In genomic region chr12:98232753-98233385, GRCh38 we compare ENCODE assay signal across 17 cellular contexts.
A peak's percentile ranks its signal among the peaks of the same experiment; 100 is the strongest.
DNase-seq lines count a peak whose midpoint lies in the region; ATAC-seq, FAIRE-seq and TF ChIP-seq lines count a peak whose summit lies in the region.
"Had no signal": no experiment of that assay in that cellular context is flagged by ENCODE, and none has a peak within 500 bp of the region (broad histone marks: within the 10 kb centered on the region; RNA-seq: fewer than 3 reads in every experiment).

No MANE protein-coding gene starts in this region.

- peaks cover 7% of the 10 kb centered on the region for H3K27me3 Mint-ChIP-seq in GM23338 (ENCODE audit: insufficient read depth, low read depth, poor library complexity)

- no peak for TF ChIP-seq POLR2A in spleen (IDR thresholded peaks at IDR 0.05)

- H3K27me3 ChIP-seq in GM23338 (ENCODE audit: insufficient read depth) = no peaks in the 10 kb centered on the region
- H3K27me3 ChIP-seq in pancreas = no peaks in the 10 kb centered on the region
- no peaks in the 10 kb centered on the region for H3K27me3 ChIP-seq in MM.1S (replicated peaks; ENCODE audit: insufficient read depth, low read length)
- H3K27me3 ChIP-seq in spleen (replicated peaks in 1 of 7) = no peaks in the 10 kb centered on the region

- H3K4me3 ChIP-seq in GM23338 (no peak overlapping the region), astrocyte of the cerebellum (ENCODE audit: low read depth, low read length) (no peak overlapping the region), pancreas (no peak overlapping the region), MM.1S (ENCODE audit: low read length) (no peak overlapping the region), spleen (no peak overlapping the region)
- H3K4me3 ChIP-seq: A549 had no signal

- no peaks in the 10 kb centered on the region for H3K36me3 Mint-ChIP-seq in GM23338 (ENCODE audit: low read depth)

- H3K9me3 ChIP-seq in pancreas = no peaks in the 10 kb centered on the region
- H3K9me3 ChIP-seq in MM.1S (replicated peaks; ENCODE audit: insufficient read depth, low read length) = no peaks in the 10 kb centered on the region
- peaks cover 0 to 9% (median 4%) of the 10 kb centered on the region in 8 donors for H3K9me3 ChIP-seq in spleen
- H3K9me3 ChIP-seq: A549, Caco-2 had no signal

- H3K4me3 Mint-ChIP-seq in GM23338 = no peak overlapping the region
- H3K4me3 Mint-ChIP-seq: CD4-positive, alpha-beta T cell had no signal

- H3K9ac ChIP-seq in MM.1S (ENCODE audit: low read length) = no peak overlapping the region

- H3F3A ChIP-seq in GM23338 (replicated peaks; ENCODE audit: low read depth) (no peaks in the 10 kb centered on the region), MM.1S (ENCODE audit: insufficient read depth, low read length) (no peaks in the 10 kb centered on the region)

- in situ Hi-C loops in astrocyte of the cerebellum (cut with HindIII; ENCODE audit: low sequenced_read_pairs) = no loop called here

- ATAC-seq in GM23338 (no peak), left lobe of liver (peak; percentile 24), pancreas (peak; percentile 13 to 76 (median 36)), HG03135 (IDR thresholded peaks at IDR 0.05; ENCODE audit: unreplicated experiment) (no peak)
- ATAC-seq: A549 had no signal

- H2AFZ ChIP-seq in GM23338 = 0 out of 2 replicates have a peak overlapping the region, but pooled peaks have one; percentile 35
- H2AFZ ChIP-seq in MM.1S (ENCODE audit: low read length) = no peak overlapping the region

- FAIRE-seq in pancreas (lab: Jason Lieb, UNC) = no peak
- FAIRE-seq: A549, D721Med, GM12892 had no signal

- 29 to 30% methylated on average over 3 of the region's 3 CpGs for WGBS in pancreas, 2 donors
- WGBS in spleen, 5 donors = 79 to 89% (median 80%) methylated on average over 3 of the region's 3 CpGs

- H3K79me2 ChIP-seq in GM23338 (replicated peaks; ENCODE audit: insufficient read depth) (no peaks in the 10 kb centered on the region), MM.1S (ENCODE audit: low read length) (no peaks in the 10 kb centered on the region)

- no peaks in the 10 kb centered on the region for H3K9me3 Mint-ChIP-seq in GM23338

- H4K20me1 ChIP-seq in GM23338 (replicated peaks; ENCODE audit: insufficient read depth) (no peaks in the 10 kb centered on the region), MM.1S (ENCODE audit: insufficient read depth, low read length) (no peaks in the 10 kb centered on the region)

- intact Hi-C loops in pancreas (cut with DNase I) = no loop called here
- intact Hi-C loops in spleen (cut with DNase I; ENCODE audit: low total_unique reads) = no loop called here

- no peaks in the 10 kb centered on the region for H3K36me3 ChIP-seq in GM23338 (ENCODE audit: insufficient read depth)
- no peaks in the 10 kb centered on the region for H3K36me3 ChIP-seq in pancreas
- H3K36me3 ChIP-seq in MM.1S (replicated peaks; ENCODE audit: insufficient read depth, low read length) = no peaks in the 10 kb centered on the region
- no peaks in the 10 kb centered on the region for H3K36me3 ChIP-seq in spleen

- H3K4me2 ChIP-seq in GM23338 = no peak overlapping the region
- no peak overlapping the region for H3K4me2 ChIP-seq in MM.1S (ENCODE audit: low read depth, low read length)
- H3K4me2 ChIP-seq: A549 had no signal

- H3K27ac ChIP-seq in GM23338 (ENCODE audit: low read depth) = no peak overlapping the region
- peak overlapping the region in 1 of 4 donors; percentile 4 for H3K27ac ChIP-seq in pancreas
- H3K27ac ChIP-seq in MM.1S (ENCODE audit: low read length) = no peak overlapping the region
- H3K27ac ChIP-seq in spleen = no peak overlapping the region
- H3K27ac ChIP-seq: 22Rv1, A549, C4-2B had no signal

- no peak for TF ChIP-seq CTCF in GM23338 (conservative IDR thresholded peaks at IDR 0.05; ENCODE audit: low read depth in 2 of 2)
- TF ChIP-seq CTCF in astrocyte of the cerebellum (IDR thresholded peaks at IDR 0.05; ENCODE audit: low read depth, low read length, missing control alignments) = no peak
- TF ChIP-seq CTCF in pancreas (IDR thresholded peaks at IDR 0.05) = no peak
- TF ChIP-seq CTCF in MM.1S (IDR thresholded peaks at IDR 0.05; ENCODE audit: low read length) = no peak
- no peak for TF ChIP-seq CTCF in spleen (IDR thresholded peaks at IDR 0.05 in 8 of 11, conservative IDR thresholded peaks at IDR 0.05 in 3 of 11)

- DNase-seq in GM23338 (ENCODE audit: low spot score) (no peak), astrocyte of the cerebellum (ENCODE audit: low read depth) (peak; percentile 72), left lobe of liver (ENCODE audit: low spot score) (no peak), pancreas (no peak), MM.1S (no peak), spleen (no peak), ecto neural progenitor cell (ENCODE audit: low spot score) (no peak)
- DNase-seq: AML-193; Caco-2; CD4-positive, alpha-beta T cell; HCEC 1CT had no signal

- no peak overlapping the region for H3K27ac Mint-ChIP-seq in GM23338
- H3K27ac Mint-ChIP-seq: CD4-positive, alpha-beta T cell had no signal

- no peaks in the 10 kb centered on the region for H3K9me2 ChIP-seq in GM23338 (ENCODE audit: insufficient read depth)
- no peaks in the 10 kb centered on the region for H3K9me2 ChIP-seq in MM.1S (replicated peaks; ENCODE audit: insufficient read depth, low read length)

- H3K4me1 ChIP-seq in GM23338 (ENCODE audit: insufficient read depth) (no peaks in the 10 kb centered on the region), pancreas (peaks cover 0 to 4% (median 0%) of the 10 kb centered on the region in 3 donors), MM.1S (ENCODE audit: low read length) (no peaks in the 10 kb centered on the region), spleen (no peaks in the 10 kb centered on the region)
- H3K4me1 ChIP-seq: A549, Caco-2 had no signal

- H3K4me1 Mint-ChIP-seq in GM23338 = peaks cover 4% of the 10 kb centered on the region; the same call in 1 of the 3 replicates

TF ChIP-seq in GM23338, 12 proteins besides CTCF, POLR2A, EP300 and RAD21 (continues in another document):
- TF ChIP-seq EZH2phosphoT487 (IDR thresholded peaks at IDR 0.05; ENCODE audit: unreplicated experiment) (no peak), STAT1 (IDR thresholded peaks at IDR 0.05; ENCODE audit: unreplicated experiment) (no peak), NANOG (IDR thresholded peaks at IDR 0.05; ENCODE audit: borderline replicate concordance) (no peak), EZH2 (IDR thresholded peaks at IDR 0.05; ENCODE audit: low read depth, unreplicated experiment) (no peak), ETS1 (IDR thresholded peaks at IDR 0.05) (no peak), ZNF114 (CRISPR knock-in tag; IDR thresholded peaks at IDR 0.05) (no peak), CREB1 (CRISPR knock-in tag; IDR thresholded peaks at IDR 0.05; ENCODE audit: low read depth) (no peak), JUNB (IDR thresholded peaks at IDR 0.05; ENCODE audit: unreplicated experiment) (no peak), POLR2AphosphoS5 (IDR thresholded peaks at IDR 0.05; ENCODE audit: low read depth) (no peak), REST (IDR thresholded peaks at IDR 0.05; ENCODE audit: unreplicated experiment) (no peak), ZNF331 (CRISPR knock-in tag; IDR thresholded peaks at IDR 0.05; ENCODE audit: low read depth) (no peak)

Comparison
In these comparisons a context has a peak if more than half of its experiments do, and no peak if none do; other contexts are left out.
1. ATAC-seq: peak in left lobe of liver (single experiment) and pancreas (4 of 4); none in GM23338 (single experiment) and HG03135 (single experiment).